16 cellular contexts compared by ENCODE assay signal in genomic region chr21:17476006-17476405, GRCh38. TPM values are rescaled to one million over a fixed set of nuclear protein-coding genes. Genes with fewer than 3 reads are reported as not detected.
DNase-seq lines count a peak whose midpoint lies in the region; ATAC-seq and TF ChIP-seq lines count a peak whose summit lies in the region.
"Had no signal": no experiment of that assay in that cellular context is flagged by ENCODE, and none has a peak within 500 bp of the region (broad histone marks: within the 10 kb centered on the region; RNA-seq: fewer than 3 reads in every experiment).

No MANE protein-coding gene starts in this region.

- no peak for TF ChIP-seq CTCF in mucosa of descending colon (IDR thresholded peaks at IDR 0.05)

- intact Hi-C loops in mucosa of descending colon (cut with DNase I, micrococcal nuclease): no loop called here

- no peak for TF ChIP-seq POLR2A in erythroblast (IDR thresholded peaks at IDR 0.05; ENCODE audit: low read length)

- H3K9me3 ChIP-seq in mucosa of descending colon: no peaks in the 10 kb centered on the region

- DNase-seq in RPMI8226 (peak; percentile 12), mucosa of descending colon (peak in 1 of 3 donors; percentile 21), erythroblast (lab: John Stamatoyannopoulos, UW) (no peak), NCI-H1048 (lab: John Stamatoyannopoulos, UW) (no peak)
- no peak for DNase-seq in stimulated activated CD4-positive, alpha-beta T cell treated with anti-CD3 and anti-CD28 coated beads, Interleukin-4, amount 100 ng/mL, for 4 hours
- DNase-seq: activated CD4-positive, CD25-positive, alpha-beta regulatory T cell treated with anti-CD3 and anti-CD28 coated beads, Interleukin-2, amount 50 U/mL, for 72 hours; activated CD8-positive, alpha-beta memory T cell treated with anti-CD3 and anti-CD28 coated beads, Interleukin-2, amount 50 U/mL, for 4 hours; activated naive CD4-positive, alpha-beta T cell treated with anti-CD3 and anti-CD28 coated beads, Interleukin-2, amount 10 ng/mL, durations not matched to agents 7 days and 5 days; DMS53; foreskin melanocyte; GM23248; stimulated activated CD4-positive, alpha-beta T cell treated with anti-CD3 and anti-CD28 coated beads, Interleukin-15, amount 100 ng/mL, for 24 hours had no signal

- ATAC-seq in GM18511 (IDR thresholded peaks at IDR 0.05; ENCODE audit: unreplicated experiment): peak; percentile 88
- ATAC-seq in HG02884 (IDR thresholded peaks at IDR 0.05; ENCODE audit: unreplicated experiment): peak; percentile 65
- peak; percentile 34 for ATAC-seq in mucosa of descending colon
- ATAC-seq in GM18520 (IDR thresholded peaks at IDR 0.05; ENCODE audit: unreplicated experiment): no peak

- H3K36me3 ChIP-seq in mucosa of descending colon (ENCODE audit: low read depth): no peaks in the 10 kb centered on the region
- H3K36me3 ChIP-seq: cardiac muscle cell had no signal

- no peaks in the 10 kb centered on the region for H3K4me1 ChIP-seq in mucosa of descending colon (ENCODE audit: low read depth)

- no peak overlapping the region for H3K4me3 ChIP-seq in mucosa of descending colon
- H3K4me3 ChIP-seq: cardiac muscle cell, GM23248 had no signal

RNA-seq across cellular contexts. Expression of gene CXADR, which starts 36.8 kb away (rescaled TPM):
- total RNA-seq in mucosa of descending colon: 10 to 100 TPM; 31.5 to 85.9 (median 85.4) TPM
- total RNA-seq: GM23248 had no signal
